In the genomic region with DNA sequence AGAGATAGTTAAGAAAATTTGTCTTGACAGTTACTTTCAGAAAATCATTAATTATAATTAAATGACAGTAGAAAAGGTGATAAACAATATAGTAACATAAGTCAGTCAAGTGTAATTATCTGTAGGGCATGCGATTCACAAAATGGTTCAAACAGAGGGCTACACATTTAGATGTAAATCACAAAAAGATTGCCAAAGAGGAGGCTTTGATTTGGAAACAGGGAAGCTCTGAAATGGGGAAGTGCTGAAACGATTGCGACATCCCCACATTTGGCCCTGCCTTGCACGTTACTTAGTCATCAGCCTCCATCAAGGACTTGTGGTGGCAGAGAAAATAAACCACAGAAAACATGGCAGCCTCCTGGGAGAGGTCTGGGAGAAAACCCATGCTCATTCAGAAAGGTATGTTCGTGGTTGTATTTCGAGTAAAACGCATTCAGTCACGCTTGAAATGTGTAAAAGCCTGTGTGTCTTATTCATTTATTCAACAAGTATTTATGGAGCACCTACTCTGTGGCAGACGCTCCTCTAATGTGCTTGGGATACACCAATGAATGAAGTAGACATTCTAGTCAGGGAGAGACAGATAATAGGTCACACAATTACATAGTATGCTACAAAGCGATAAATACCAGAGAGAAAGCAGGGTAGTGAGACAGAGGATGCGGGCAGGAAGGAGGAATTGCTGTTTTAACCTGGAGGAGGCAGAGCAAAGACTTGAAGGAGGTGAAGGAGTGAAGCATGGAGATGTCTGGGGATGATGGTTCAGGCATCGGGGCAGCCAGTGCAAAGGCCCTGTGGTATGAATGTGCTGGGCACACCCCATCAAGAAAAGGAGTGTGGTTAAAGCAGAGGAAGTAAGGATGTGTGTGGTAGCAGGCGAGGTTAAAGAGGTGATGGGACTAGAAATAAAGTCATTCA, we compare ENCODE assay signal across 9 cellular contexts. TPM values are rescaled to one million over a fixed set of nuclear protein-coding genes. Genes with fewer than 3 reads are reported as not detected.
DNase-seq lines count a peak whose midpoint lies in the region; ATAC-seq and TF ChIP-seq lines count a peak whose summit lies in the region.
"Had no signal": no experiment of that assay in that cellular context is flagged by ENCODE, and none has a peak within 500 bp of the region (broad histone marks: within the 10 kb centered on the region; RNA-seq: fewer than 3 reads in every experiment).

No MANE protein-coding gene starts in this region.

- H3K9me3 Mint-ChIP-seq in activated T-helper 1 cell treated with anti-CD3 and anti-CD28 coated beads, Interleukin-12 subunit alpha, Interleukin-12 subunit beta, Interleukin-2, Interleukin-4 antibody, amounts not matched to agents 30 ng/mL and 10 ng/mL and 1 ng/mL, durations not matched to agents 14 hours and 24 hours and 36 hours = peaks cover 6% of the 10 kb centered on the region

- H3K4me1 Mint-ChIP-seq in activated T-helper 1 cell treated with anti-CD3 and anti-CD28 coated beads, Interleukin-12 subunit alpha, Interleukin-12 subunit beta, Interleukin-2, Interleukin-4 antibody, amounts not matched to agents 30 ng/mL and 10 ng/mL and 1 ng/mL, durations not matched to agents 14 hours and 24 hours and 36 hours (ENCODE audit: low read depth) = peaks cover 44% of the 10 kb centered on the region

- H2AFZ ChIP-seq in ACC112 (ENCODE audit: low read length, unreplicated experiment) = peak overlapping the region; percentile 83

- DNase-seq in NCI-H1436 (lab: John Stamatoyannopoulos, UW) (peak; percentile 33), iris pigment epithelial cell (ENCODE audit: low read depth) (peak; percentile 99), stromal cell of bone marrow (ENCODE audit: low read depth) (peak; percentile 97), coronary artery (ENCODE audit: low spot score) (no peak)
- no peak for DNase-seq in activated T-helper 1 cell treated with anti-CD3 and anti-CD28 coated beads, Interleukin-12 subunit alpha, Interleukin-12 subunit beta, Interleukin-2, Interleukin-4 antibody, amounts not matched to agents 30 ng/mL and 10 ng/mL and 1 ng/mL, durations not matched to agents 14 hours and 24 hours and 36 hours (ENCODE audit: low spot score)

- intact Hi-C loops in activated T-helper 1 cell treated with anti-CD3 and anti-CD28 coated beads, Interleukin-12 subunit alpha, Interleukin-12 subunit beta, Interleukin-2, Interleukin-4 antibody, amounts not matched to agents 30 ng/mL and 10 ng/mL and 1 ng/mL, durations not matched to agents 14 hours and 24 hours and 36 hours (cut with micrococcal nuclease) = loop anchor here (10.0 kb wide), 1 partner anchor 397 kb away; no protein-coding TSS in a partner anchor

- H3K4me3 ChIP-seq in ACC112 (ENCODE audit: low read depth, low read length) = no peak overlapping the region
- H3K4me3 ChIP-seq in coronary artery = no peak overlapping the region

- no peak for TF ChIP-seq CTCF in coronary artery (IDR thresholded peaks at IDR 0.05)

- peaks cover 20% of the 10 kb centered on the region for H3K4me1 ChIP-seq in ACC112 (ENCODE audit: control insufficient read depth, insufficient read depth, low read length, unreplicated experiment)

- H3K27me3 ChIP-seq in ACC112 (ENCODE audit: insufficient read depth, low read length) = no peaks in the 10 kb centered on the region

- no peaks in the 10 kb centered on the region for H3K27me3 Mint-ChIP-seq in activated T-helper 1 cell treated with anti-CD3 and anti-CD28 coated beads, Interleukin-12 subunit alpha, Interleukin-12 subunit beta, Interleukin-2, Interleukin-4 antibody, amounts not matched to agents 30 ng/mL and 10 ng/mL and 1 ng/mL, durations not matched to agents 14 hours and 24 hours and 36 hours (ENCODE audit: insufficient read depth)

- H3K27ac ChIP-seq in ACC112 (ENCODE audit: low read depth, low read length) (peak overlapping the region; percentile 69), coronary artery (peak overlapping the region in 1 of 2 donors; percentile 5)

- H3K27ac Mint-ChIP-seq in activated T-helper 1 cell treated with anti-CD3 and anti-CD28 coated beads, Interleukin-12 subunit alpha, Interleukin-12 subunit beta, Interleukin-2, Interleukin-4 antibody, amounts not matched to agents 30 ng/mL and 10 ng/mL and 1 ng/mL, durations not matched to agents 14 hours and 24 hours and 36 hours = peak overlapping the region; percentile 29
- H3K27ac Mint-ChIP-seq: immature natural killer cell had no signal

- H3K4me3 Mint-ChIP-seq in activated T-helper 1 cell treated with anti-CD3 and anti-CD28 coated beads, Interleukin-12 subunit alpha, Interleukin-12 subunit beta, Interleukin-2, Interleukin-4 antibody, amounts not matched to agents 30 ng/mL and 10 ng/mL and 1 ng/mL, durations not matched to agents 14 hours and 24 hours and 36 hours = peak overlapping the region; percentile 56
- H3K4me3 Mint-ChIP-seq: immature natural killer cell had no signal

- no peaks in the 10 kb centered on the region for H3K79me2 ChIP-seq in ACC112 (ENCODE audit: control insufficient read depth, insufficient read depth, low read length, unreplicated experiment)

- H3K36me3 Mint-ChIP-seq in activated T-helper 1 cell treated with anti-CD3 and anti-CD28 coated beads, Interleukin-12 subunit alpha, Interleukin-12 subunit beta, Interleukin-2, Interleukin-4 antibody, amounts not matched to agents 30 ng/mL and 10 ng/mL and 1 ng/mL, durations not matched to agents 14 hours and 24 hours and 36 hours (ENCODE audit: low read depth) = peaks cover 19% of the 10 kb centered on the region
- H3K36me3 Mint-ChIP-seq: immature natural killer cell had no signal

- no peaks in the 10 kb centered on the region for H3K36me3 ChIP-seq in ACC112 (ENCODE audit: insufficient read depth, low read length)

- peak; percentile 64 for ATAC-seq in GM18498 (IDR thresholded peaks at IDR 0.05; ENCODE audit: unreplicated experiment)
- ATAC-seq in HG02840 (IDR thresholded peaks at IDR 0.05; ENCODE audit: low FRiP score, unreplicated experiment) = peak; percentile 59

RNA-seq across cellular contexts. Expression of a gene that starts 7.8 kb away (rescaled TPM):
- 20.3 and 21.4 TPM in 2 replicates for total RNA-seq in activated T-helper 1 cell treated with anti-CD3 and anti-CD28 coated beads, Interleukin-12 subunit alpha, Interleukin-12 subunit beta, Interleukin-2, Interleukin-4 antibody, amounts not matched to agents 30 ng/mL and 10 ng/mL and 1 ng/mL, durations not matched to agents 14 hours and 24 hours and 36 hours

Comparison
In these comparisons a context has a peak if more than half of its experiments do, and no peak if none do; other contexts are left out.
1. DNase-seq: peak in NCI-H1436 (single experiment), iris pigment epithelial cell (single experiment) and stromal cell of bone marrow (single experiment); none in activated T-helper 1 cell treated with anti-CD3 and anti-CD28 coated beads, Interleukin-12 subunit alpha, Interleukin-12 subunit beta, Interleukin-2, Interleukin-4 antibody, amounts not matched to agents 30 ng/mL and 10 ng/mL and 1 ng/mL, durations not matched to agents 14 hours and 24 hours and 36 hours (single experiment) and coronary artery (single experiment).